In genomic region chr2:238203973-238204683, GRCh38 we compare ENCODE assay signal across 1 cellular context.
TF ChIP-seq lines count a peak whose summit lies in the region.

No MANE protein-coding gene starts in this region.

TF ChIP-seq in SK-N-SH, 30 proteins besides CTCF, POLR2A, EP300 and RAD21 (continued from another document):
- TF ChIP-seq USF2 (IDR thresholded peaks at IDR 0.05; ENCODE audit: borderline replicate concordance, low read depth, low read length) (no peak), SMC3 (IDR thresholded peaks at IDR 0.05; ENCODE audit: low read depth, low read length) (no peak), RXRA (IDR thresholded peaks at IDR 0.05; ENCODE audit: borderline replicate concordance, low read depth) (no peak)
